Comparison of ENCODE assay signal across 11 cellular contexts in the genomic region with DNA sequence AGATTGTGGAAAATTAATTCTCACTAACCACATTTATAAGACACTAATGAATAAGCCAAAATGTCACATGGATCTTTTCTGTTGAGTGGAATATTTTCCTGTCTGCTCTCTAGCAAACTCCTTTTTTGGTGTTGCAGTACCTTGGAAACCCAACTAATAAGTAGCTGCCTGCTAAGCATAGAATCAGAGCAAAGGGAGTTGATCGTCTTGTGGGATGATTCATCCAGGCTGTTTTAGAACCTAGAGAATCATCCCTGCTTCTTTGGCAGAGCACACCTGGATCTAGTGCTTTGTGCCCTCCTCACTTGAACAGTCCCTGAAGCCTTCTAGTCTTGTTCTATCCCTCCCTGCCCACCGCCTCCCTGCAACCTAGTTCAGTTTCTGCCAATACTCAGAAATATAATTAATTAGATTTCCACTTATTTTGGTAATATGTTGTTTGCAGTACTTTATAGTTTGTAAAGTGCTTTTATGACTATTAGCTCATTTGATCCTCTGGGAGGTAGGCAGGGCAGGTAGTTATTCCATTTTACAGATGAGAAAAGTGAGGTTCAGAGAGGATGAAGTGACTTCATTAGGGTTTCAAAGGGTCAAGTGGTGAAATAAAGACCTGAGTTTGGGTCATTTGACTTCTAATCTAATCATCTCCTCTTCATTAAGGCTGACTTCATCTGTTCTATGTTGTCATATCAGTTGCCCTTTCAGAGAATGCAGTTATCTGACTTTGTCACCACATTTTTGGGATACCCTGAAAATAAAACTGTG. TPM values are rescaled to one million over a fixed set of nuclear protein-coding genes. Genes with fewer than 3 reads are reported as not detected.
A peak's percentile ranks its signal among the peaks of the same experiment; 100 is the strongest.
DNase-seq lines count a peak whose midpoint lies in the region; ATAC-seq, FAIRE-seq and TF ChIP-seq lines count a peak whose summit lies in the region.
"Had no signal": no experiment of that assay in that cellular context is flagged by ENCODE, and none has a peak within 500 bp of the region (broad histone marks: within the 10 kb centered on the region; RNA-seq: fewer than 3 reads in every experiment).

No MANE protein-coding gene starts in this region.

- no peak for TF ChIP-seq EP300 in suprapubic skin (IDR thresholded peaks at IDR 0.05)

- peaks cover 35% of the 10 kb centered on the region for H3K4me1 Mint-ChIP-seq in activated CD8-positive, alpha-beta memory T cell treated with anti-CD3 and anti-CD28 coated beads, Interleukin-2, amount 10 ng/mL, durations not matched to agents 7 days and 5 days
- peaks cover 22% of the 10 kb centered on the region for H3K4me1 Mint-ChIP-seq in activated naive CD8-positive, alpha-beta T cell (ENCODE audit: low read depth)

- peak overlapping the region; percentile 97 for H3K4me2 ChIP-seq in keratinocyte (ENCODE audit: control insufficient read depth, extremely low read depth, insufficient read depth, low read depth, low read length)

- H3K9me3 ChIP-seq in keratinocyte (ENCODE audit: control insufficient read depth, low read depth, low read length): no peaks in the 10 kb centered on the region
- no peaks in the 10 kb centered on the region for H3K9me3 ChIP-seq in suprapubic skin
- H3K9me3 ChIP-seq: prostate gland had no signal

- TF ChIP-seq POLR2A in suprapubic skin (IDR thresholded peaks at IDR 0.05): no peak

- ATAC-seq in activated CD8-positive, alpha-beta memory T cell treated with anti-CD3 and anti-CD28 coated beads, Interleukin-2, amount 10 ng/mL, durations not matched to agents 7 days and 5 days: no peak

- WGBS in suprapubic skin: 28% methylated on average over 2 of the region's 2 CpGs

- H3K9me1 ChIP-seq in keratinocyte (ENCODE audit: control insufficient read depth, extremely low read depth, insufficient read depth, low read length): peaks cover 2% of the 10 kb centered on the region

- peaks cover 1% of the 10 kb centered on the region for H3K36me3 Mint-ChIP-seq in activated CD8-positive, alpha-beta memory T cell treated with anti-CD3 and anti-CD28 coated beads, Interleukin-2, amount 10 ng/mL, durations not matched to agents 7 days and 5 days
- no peaks in the 10 kb centered on the region for H3K36me3 Mint-ChIP-seq in activated naive CD8-positive, alpha-beta T cell

- no peak overlapping the region for H2AFZ ChIP-seq in keratinocyte (ENCODE audit: control insufficient read depth, low read length)

- CTCF ChIA-PET in activated CD8-positive, alpha-beta memory T cell treated with anti-CD3 and anti-CD28 coated beads, Interleukin-2, amount 10 ng/mL, durations not matched to agents 7 days and 5 days (lab: Charles Lee): interaction anchor here (1.5 kb wide), 1 partner anchor 41 kb away, joined by 7 read pairs; the partner anchor contains the start of gene CLSPN

- H3K4me3 ChIP-seq in keratinocyte (ENCODE audit: control insufficient read depth in 2 of 3, extremely low read depth in 1 of 3, insufficient read depth in 2 of 3, low read depth in 1 of 3, low read length in 3 of 3) (peak overlapping the region in 1 of 3 experiments; percentile 83), suprapubic skin (no peak overlapping the region)
- H3K4me3 ChIP-seq: prostate gland had no signal

- H4K20me1 ChIP-seq in keratinocyte (ENCODE audit: control insufficient read depth, extremely low read depth, insufficient read depth, low read length): no peaks in the 10 kb centered on the region

- H3K36me3 ChIP-seq in keratinocyte (ENCODE audit: control insufficient read depth in 2 of 2, extremely low read depth in 1 of 2, insufficient read depth in 2 of 2, low read length in 2 of 2) (no peaks in the 10 kb centered on the region), suprapubic skin (no peaks in the 10 kb centered on the region)
- H3K36me3 ChIP-seq: prostate gland had no signal

- H3K79me2 ChIP-seq in keratinocyte (ENCODE audit: control insufficient read depth, insufficient read depth, low read length): peaks cover 4% of the 10 kb centered on the region

- H3K4me3 Mint-ChIP-seq in activated CD8-positive, alpha-beta memory T cell treated with anti-CD3 and anti-CD28 coated beads, Interleukin-2, amount 10 ng/mL, durations not matched to agents 7 days and 5 days: peak overlapping the region; percentile 79
- peak overlapping the region; percentile 89 for H3K4me3 Mint-ChIP-seq in activated naive CD8-positive, alpha-beta T cell

- DNase-seq in activated CD8-positive, alpha-beta memory T cell treated with anti-CD3 and anti-CD28 coated beads, Interleukin-2, amount 10 ng/mL, durations not matched to agents 7 days and 5 days: no peak
- DNase-seq in activated CD8-positive, alpha-beta memory T cell treated with anti-CD3 and anti-CD28 coated beads, Interleukin-2, amount 50 U/mL, for 4 hours: no peak
- peak; percentile 41 for DNase-seq in keratinocyte (ENCODE audit: low read depth, low spot score)
- DNase-seq in suprapubic skin (ENCODE audit: low spot score in 2 of 2): no peak
- DNase-seq in NCI-H1417 treated with DMSO at 0.1 percent for 48 hours (lab: John Stamatoyannopoulos, UW): no peak
- DNase-seq in D341Med (ENCODE audit: low spot score): no peak
- no peak for DNase-seq in GM10266 (ENCODE audit: extremely low spot score)
- DNase-seq: NCI-H446 had no signal

- no peak overlapping the region for H3K9ac ChIP-seq in keratinocyte (ENCODE audit: control insufficient read depth, extremely low read depth, insufficient read depth, low read length)

- peak overlapping the region; percentile 10 for H3K27ac ChIP-seq in keratinocyte (ENCODE audit: control insufficient read depth, insufficient read depth, low read length)
- peak overlapping the region; percentile 31 for H3K27ac ChIP-seq in suprapubic skin

- dilution Hi-C loops in keratinocyte (cut with MboI; ENCODE audit: extremely low pct_ligation_motif_present, low sequenced_read_pairs): no loop called here

- peak; percentile 90 for FAIRE-seq in keratinocyte (lab: Jason Lieb, UNC)
- FAIRE-seq: H1 had no signal

- H3K4me1 ChIP-seq in keratinocyte (ENCODE audit: control insufficient read depth, extremely low read depth, insufficient read depth, low read length): peaks cover 18% of the 10 kb centered on the region
- H3K4me1 ChIP-seq in suprapubic skin: peaks cover 34% of the 10 kb centered on the region

- no peaks in the 10 kb centered on the region for H3K9me3 Mint-ChIP-seq in activated CD8-positive, alpha-beta memory T cell treated with anti-CD3 and anti-CD28 coated beads, Interleukin-2, amount 10 ng/mL, durations not matched to agents 7 days and 5 days (ENCODE audit: low read depth)
- no peaks in the 10 kb centered on the region for H3K9me3 Mint-ChIP-seq in activated naive CD8-positive, alpha-beta T cell (ENCODE audit: low read depth)

- TF ChIP-seq CTCF in keratinocyte (optimal IDR thresholded peaks at IDR 0.05 in 1 of 3, IDR thresholded peaks at IDR 0.05 in 1 of 3, conservative IDR thresholded peaks at IDR 0.05 in 1 of 3; ENCODE audit: extremely low read depth in 1 of 3, insufficient read depth in 2 of 3, low read length in 3 of 3) (no peak), suprapubic skin (IDR thresholded peaks at IDR 0.05) (no peak), GM10266 (IDR thresholded peaks at IDR 0.05; ENCODE audit: control insufficient read depth, insufficient read depth, low read depth, missing control alignments) (no peak)

- H3K27ac Mint-ChIP-seq in activated CD8-positive, alpha-beta memory T cell treated with anti-CD3 and anti-CD28 coated beads, Interleukin-2, amount 10 ng/mL, durations not matched to agents 7 days and 5 days: peak overlapping the region; percentile 73
- no peak overlapping the region for H3K27ac Mint-ChIP-seq in activated naive CD8-positive, alpha-beta T cell

- H3K27me3 Mint-ChIP-seq in activated CD8-positive, alpha-beta memory T cell treated with anti-CD3 and anti-CD28 coated beads, Interleukin-2, amount 10 ng/mL, durations not matched to agents 7 days and 5 days: no peaks in the 10 kb centered on the region
- H3K27me3 Mint-ChIP-seq in activated naive CD8-positive, alpha-beta T cell: no peaks in the 10 kb centered on the region

- H3K27me3 ChIP-seq in keratinocyte (ENCODE audit: control insufficient read depth, extremely low read depth, insufficient read depth, low read length) (no peaks in the 10 kb centered on the region), suprapubic skin (no peaks in the 10 kb centered on the region)

RNA-seq across cellular contexts. Expression of gene AGO4, which starts 2.5 kb away (rescaled TPM):
- total RNA-seq in activated CD8-positive, alpha-beta memory T cell treated with anti-CD3 and anti-CD28 coated beads, Interleukin-2, amount 10 ng/mL, durations not matched to agents 7 days and 5 days: 10 to 100 TPM; 12.1 to 16.1 TPM
- 5.2 to 7.7 TPM (median 6.3 TPM) in 3 replicates for polyA plus RNA-seq in keratinocyte
- 2.4 TPM for polyA plus RNA-seq in keratinocyte (2011; ENCODE audit: low read depth)
- 3.7 and 7.6 TPM in 2 replicates for polyA plus RNA-seq in keratinocyte (2011; cell fraction: cytosol; rRNA removed)
- polyA plus RNA-seq in keratinocyte (2011; cell fraction: nucleus; rRNA removed): 10.5 and 18.0 TPM in 2 replicates
- 3.9 and 4.5 TPM in 2 replicates for polyA plus RNA-seq in keratinocyte (2012; ENCODE audit: low replicate concordance)
- 12.5 to 44.7 TPM (median 20.7 TPM) in 3 replicates for polyA minus RNA-seq in keratinocyte
- polyA minus RNA-seq in keratinocyte (2011; cell fraction: cytosol; rRNA and poly(A)+ RNA removed): 10.4 TPM
- polyA minus RNA-seq in keratinocyte (2011; cell fraction: nucleus; rRNA and poly(A)+ RNA removed): 9.0 and 17.8 TPM in 2 replicates
- 10 to 100 TPM; 26.7 to 51.7 (median 33.3) TPM for total RNA-seq in suprapubic skin

RNA-seq across cellular contexts. Expression of gene CLSPN, which starts 40.5 kb away (rescaled TPM):
- 100 to 1,000 TPM in 1 of 2 experiments, 10 to 100 TPM in 1; 99.8 to 102 TPM for total RNA-seq in activated CD8-positive, alpha-beta memory T cell treated with anti-CD3 and anti-CD28 coated beads, Interleukin-2, amount 10 ng/mL, durations not matched to agents 7 days and 5 days
- polyA plus RNA-seq in keratinocyte: 0.98 to 7.7 TPM (median 4.7 TPM) in 3 replicates
- polyA plus RNA-seq in keratinocyte (2011; ENCODE audit: low read depth): 0.32 TPM
- polyA plus RNA-seq in keratinocyte (2011; cell fraction: cytosol; rRNA removed): 0.84 and 2.9 TPM in 2 replicates
- polyA plus RNA-seq in keratinocyte (2011; cell fraction: nucleus; rRNA removed): 2.0 and 2.1 TPM in 2 replicates
- polyA plus RNA-seq in keratinocyte (2012; ENCODE audit: low replicate concordance): 0.28 and 7.6 TPM in 2 replicates
- polyA minus RNA-seq in keratinocyte: 0.92 to 10.7 TPM (median 8.6 TPM) in 3 replicates
- 0.38 TPM for polyA minus RNA-seq in keratinocyte (2011; cell fraction: cytosol; rRNA and poly(A)+ RNA removed)
- polyA minus RNA-seq in keratinocyte (2011; cell fraction: nucleus; rRNA and poly(A)+ RNA removed): 0.21 and 2.1 TPM in 2 replicates
- total RNA-seq in suprapubic skin: 1 to 10 TPM in 2 of 4 donors, under 1 TPM in 2; 0.13 to 1.8 (median 0.93) TPM

Comparison
In these comparisons a context has a peak if more than half of its experiments do, and no peak if none do; other contexts are left out.
1. RNA of gene CLSPN, which starts 40.5 kb away (total RNA-seq): 99.8 to 102 TPM in activated CD8-positive, alpha-beta memory T cell treated with anti-CD3 and anti-CD28 coated beads, Interleukin-2, amount 10 ng/mL, durations not matched to agents 7 days and 5 days; 0.13 to 1.8 TPM in suprapubic skin; every median in the first group is over 10 times any median in the second.